In the genomic region with DNA sequence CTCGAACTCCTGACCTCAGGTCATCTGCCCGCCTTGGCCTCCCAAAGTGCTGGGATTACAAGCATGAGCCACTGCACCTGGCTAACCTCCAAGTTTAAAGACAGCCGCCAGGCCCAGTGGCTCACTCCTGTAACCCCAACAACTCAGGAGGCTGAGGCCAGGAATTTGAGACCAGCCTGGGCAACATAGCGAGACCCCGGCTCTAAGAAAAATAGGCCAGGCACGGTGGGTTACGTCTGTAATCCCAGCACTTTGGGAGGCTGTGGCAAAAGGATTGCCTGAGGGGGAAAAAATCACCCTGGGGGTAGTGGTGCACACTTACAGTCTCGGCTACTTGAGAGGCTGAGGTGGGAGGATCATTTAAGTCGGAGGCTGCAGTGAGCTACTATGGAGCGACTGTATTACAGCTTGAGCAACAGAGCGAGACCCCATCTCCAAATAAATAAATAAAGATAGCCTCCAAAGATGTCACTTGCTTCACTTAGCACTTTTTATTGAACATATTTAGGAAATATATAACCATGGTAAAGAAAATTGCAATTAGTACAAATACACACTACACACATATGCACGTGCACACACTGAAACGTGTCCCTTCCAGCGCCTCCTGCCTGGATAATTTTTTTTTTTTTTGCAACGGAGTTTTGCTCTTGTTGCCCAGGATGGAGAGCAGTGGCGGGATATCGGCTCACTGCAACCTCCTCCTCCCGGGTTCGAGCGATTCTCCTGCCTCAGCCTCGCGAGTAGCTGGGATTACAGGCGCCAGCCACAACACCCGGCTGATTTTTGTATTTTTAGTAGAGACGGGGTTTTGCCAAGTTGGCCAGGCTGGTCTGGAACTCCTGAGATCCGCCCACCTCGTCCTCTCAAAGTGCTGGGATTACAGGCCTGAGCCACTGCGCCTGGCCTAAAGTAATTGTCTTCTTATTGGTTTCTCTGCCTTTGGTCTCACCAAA, we compare ENCODE assay signal across 1 cellular context.
TF ChIP-seq lines count a peak whose summit lies in the region.

No MANE protein-coding gene starts in this region.

TF ChIP-seq in liver, 16 proteins besides CTCF, POLR2A, EP300 and RAD21 (continued from another document):
- TF ChIP-seq ZBTB33 (IDR thresholded peaks at IDR 0.05), result no peak
- no peak for TF ChIP-seq HNF4G (IDR thresholded peaks at IDR 0.05)
- TF ChIP-seq NR2F2 (IDR thresholded peaks at IDR 0.05), result no peak
- TF ChIP-seq, protein P1, sequence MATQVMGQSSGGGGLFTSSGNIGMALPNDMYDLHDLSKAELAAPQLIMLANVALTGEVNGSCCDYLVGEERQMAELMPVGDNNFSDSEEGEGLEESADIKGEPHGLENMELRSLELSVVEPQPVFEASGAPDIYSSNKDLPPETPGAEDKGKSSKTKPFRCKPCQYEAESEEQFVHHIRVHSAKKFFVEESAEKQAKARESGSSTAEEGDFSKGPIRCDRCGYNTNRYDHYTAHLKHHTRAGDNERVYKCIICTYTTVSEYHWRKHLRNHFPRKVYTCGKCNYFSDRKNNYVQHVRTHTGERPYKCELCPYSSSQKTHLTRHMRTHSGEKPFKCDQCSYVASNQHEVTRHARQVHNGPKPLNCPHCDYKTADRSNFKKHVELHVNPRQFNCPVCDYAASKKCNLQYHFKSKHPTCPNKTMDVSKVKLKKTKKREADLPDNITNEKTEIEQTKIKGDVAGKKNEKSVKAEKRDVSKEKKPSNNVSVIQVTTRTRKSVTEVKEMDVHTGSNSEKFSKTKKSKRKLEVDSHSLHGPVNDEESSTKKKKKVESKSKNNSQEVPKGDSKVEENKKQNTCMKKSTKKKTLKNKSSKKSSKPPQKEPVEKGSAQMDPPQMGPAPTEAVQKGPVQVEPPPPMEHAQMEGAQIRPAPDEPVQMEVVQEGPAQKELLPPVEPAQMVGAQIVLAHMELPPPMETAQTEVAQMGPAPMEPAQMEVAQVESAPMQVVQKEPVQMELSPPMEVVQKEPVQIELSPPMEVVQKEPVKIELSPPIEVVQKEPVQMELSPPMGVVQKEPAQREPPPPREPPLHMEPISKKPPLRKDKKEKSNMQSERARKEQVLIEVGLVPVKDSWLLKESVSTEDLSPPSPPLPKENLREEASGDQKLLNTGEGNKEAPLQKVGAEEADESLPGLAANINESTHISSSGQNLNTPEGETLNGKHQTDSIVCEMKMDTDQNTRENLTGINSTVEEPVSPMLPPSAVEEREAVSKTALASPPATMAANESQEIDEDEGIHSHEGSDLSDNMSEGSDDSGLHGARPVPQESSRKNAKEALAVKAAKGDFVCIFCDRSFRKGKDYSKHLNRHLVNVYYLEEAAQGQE (IDR thresholded peaks at IDR 0.05), result no peak
- no peak for TF ChIP-seq TAF1 (conservative IDR thresholded peaks at IDR 0.05)
- TF ChIP-seq FOXA2 (IDR thresholded peaks at IDR 0.05), result no peak
- TF ChIP-seq FOXA1 (IDR thresholded peaks at IDR 0.05), result no peak
- TF ChIP-seq, protein P2, sequence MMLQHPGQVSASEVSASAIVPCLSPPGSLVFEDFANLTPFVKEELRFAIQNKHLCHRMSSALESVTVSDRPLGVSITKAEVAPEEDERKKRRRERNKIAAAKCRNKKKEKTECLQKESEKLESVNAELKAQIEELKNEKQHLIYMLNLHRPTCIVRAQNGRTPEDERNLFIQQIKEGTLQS (IDR thresholded peaks at IDR 0.05), result no peak
- no peak for TF ChIP-seq SP1 (IDR thresholded peaks at IDR 0.05)
- TF ChIP-seq GABPA (IDR thresholded peaks at IDR 0.05 in 1 of 2, conservative IDR thresholded peaks at IDR 0.05 in 1 of 2), result no peak
- no peak for TF ChIP-seq YY1 (IDR thresholded peaks at IDR 0.05)
- no peak for TF ChIP-seq EGR1 (IDR thresholded peaks at IDR 0.05; ENCODE audit: low read depth in 2 of 2)
- TF ChIP-seq, protein P3, sequence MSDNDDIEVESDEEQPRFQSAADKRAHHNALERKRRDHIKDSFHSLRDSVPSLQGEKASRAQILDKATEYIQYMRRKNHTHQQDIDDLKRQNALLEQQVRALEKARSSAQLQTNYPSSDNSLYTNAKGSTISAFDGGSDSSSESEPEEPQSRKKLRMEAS (IDR thresholded peaks at IDR 0.05), result no peak
TF ChIP-seq in liver: peak in this region for 0.
